29 cellular contexts compared by ENCODE assay signal in genomic region chr1:241607497-241607896, GRCh38. TPM values are rescaled to one million over a fixed set of nuclear protein-coding genes. Genes with fewer than 3 reads are reported as not detected.
DNase-seq lines count a peak whose midpoint lies in the region; ATAC-seq and TF ChIP-seq lines count a peak whose summit lies in the region.
"Had no signal": no experiment of that assay in that cellular context is flagged by ENCODE, and none has a peak within 500 bp of the region (broad histone marks: within the 10 kb centered on the region; RNA-seq: fewer than 3 reads in every experiment).

No MANE protein-coding gene starts in this region.

- peak; percentile 18 for TF ChIP-seq CTCF in activated CD8-positive, alpha-beta T cell treated with anti-CD3 and anti-CD28 coated beads for 36 hours (IDR thresholded peaks at IDR 0.05)
- TF ChIP-seq CTCF in Panc1 (IDR thresholded peaks at IDR 0.05), result no peak
- no peak for TF ChIP-seq CTCF in mammary epithelial cell (conservative IDR thresholded peaks at IDR 0.05 in 1 of 2, IDR thresholded peaks at IDR 0.05 in 1 of 2; ENCODE audit: extremely low read depth in 1 of 2, insufficient read depth in 1 of 2, low read depth in 1 of 2, low read length in 2 of 2)

- DNase-seq in activated CD8-positive, alpha-beta T cell treated with anti-CD3 and anti-CD28 coated beads for 36 hours, result no peak
- no peak for DNase-seq in activated CD8-positive, alpha-beta T cell treated with anti-CD3 and anti-CD28 coated beads, Interleukin-2, amount 10 ng/mL, durations not matched to agents 7 days and 5 days
- DNase-seq in Panc1 (ENCODE audit: low read depth, low spot score), result no peak
- DNase-seq in mammary epithelial cell, result no peak
- no peak for DNase-seq in naive B cell
- DNase-seq in right cardiac atrium, result no peak
- DNase-seq in T-helper 2 cell treated with Interferon-gamma antibody and Interleukin-4, amounts not matched to agents 5 μg/mL and 100 μg/mL, for 36 hours (ENCODE audit: low spot score), result no peak
- DNase-seq in H7, result no peak
- DNase-seq: ACHN; Caco-2; CD4-positive, CD25-positive, alpha-beta regulatory T cell; GDM1; GM23248; H9; HFFc6; KBM-7; MM.1S; NCI-H2029 treated with DMSO at 0.1 percent for 48 hours; NCI-H446 treated with DMSO at 0.1 percent for 48 hours; NCI-H526; NCI-H82; NK-92 treated with Interleukin-12 subunit alpha and Interleukin-12 subunit beta, amount 100 ng/mL, for 24 hours; Peyer's patch; SK-N-SH had no signal

- in situ Hi-C loops in Panc1 (cut with HindIII; ENCODE audit: low pct_unique_long_range_greater_than_20kb, low sequenced_read_pairs), result no loop called here
- in situ Hi-C loops in mammary epithelial cell (cut with MboI; ENCODE audit: low sequenced_read_pairs in 2 of 2), result no loop called here

- no peaks in the 10 kb centered on the region for H3K27me3 Mint-ChIP-seq in activated CD8-positive, alpha-beta T cell treated with anti-CD3 and anti-CD28 coated beads for 36 hours
- H3K27me3 Mint-ChIP-seq in activated CD8-positive, alpha-beta T cell treated with anti-CD3 and anti-CD28 coated beads, Interleukin-2, amount 10 ng/mL, durations not matched to agents 7 days and 5 days (ENCODE audit: low read depth), result no peaks in the 10 kb centered on the region
- H3K27me3 Mint-ChIP-seq in naive B cell, result no peaks in the 10 kb centered on the region
- H3K27me3 Mint-ChIP-seq in T-helper 2 cell treated with Interferon-gamma antibody and Interleukin-4, amounts not matched to agents 5 μg/mL and 100 μg/mL, for 36 hours (ENCODE audit: low read depth), result no peaks in the 10 kb centered on the region
- H3K27me3 Mint-ChIP-seq: CD4-positive, CD25-positive, alpha-beta regulatory T cell had no signal

- dilution Hi-C loops in mammary epithelial cell (cut with HindIII; ENCODE audit: low sequenced_read_pairs), result no loop called here

- H3K27ac ChIP-seq in Panc1 (ENCODE audit: low read length) (peak overlapping the region; percentile 93), mammary epithelial cell (ENCODE audit: insufficient read depth, low read depth, low read length) (peak overlapping the region; percentile 91), right cardiac atrium (ENCODE audit: low read length) (no peak overlapping the region)
- H3K27ac ChIP-seq: 22Rv1, GM23248, Peyer's patch had no signal

- peaks cover 7% of the 10 kb centered on the region for H3K36me3 Mint-ChIP-seq in activated CD8-positive, alpha-beta T cell treated with anti-CD3 and anti-CD28 coated beads for 36 hours (ENCODE audit: low read depth)
- H3K36me3 Mint-ChIP-seq in activated CD8-positive, alpha-beta T cell treated with anti-CD3 and anti-CD28 coated beads, Interleukin-2, amount 10 ng/mL, durations not matched to agents 7 days and 5 days (ENCODE audit: low read depth), result peaks cover 2% of the 10 kb centered on the region
- H3K36me3 Mint-ChIP-seq in naive B cell, result peaks cover 11 to 13% of the 10 kb centered on the region in 2 donors
- H3K36me3 Mint-ChIP-seq in T-helper 2 cell treated with Interferon-gamma antibody and Interleukin-4, amounts not matched to agents 5 μg/mL and 100 μg/mL, for 36 hours (ENCODE audit: low read depth), result peaks cover 3% of the 10 kb centered on the region

- peaks cover 3% of the 10 kb centered on the region for H3K4me1 Mint-ChIP-seq in activated CD8-positive, alpha-beta T cell treated with anti-CD3 and anti-CD28 coated beads for 36 hours (ENCODE audit: low read depth)
- H3K4me1 Mint-ChIP-seq in activated CD8-positive, alpha-beta T cell treated with anti-CD3 and anti-CD28 coated beads, Interleukin-2, amount 10 ng/mL, durations not matched to agents 7 days and 5 days (ENCODE audit: low read depth), result no peaks in the 10 kb centered on the region
- H3K4me1 Mint-ChIP-seq in naive B cell, result peaks cover 25 to 40% (median 32%) of the 10 kb centered on the region in 3 donors
- no peaks in the 10 kb centered on the region for H3K4me1 Mint-ChIP-seq in T-helper 2 cell treated with Interferon-gamma antibody and Interleukin-4, amounts not matched to agents 5 μg/mL and 100 μg/mL, for 36 hours (ENCODE audit: low read depth)
- H3K4me1 Mint-ChIP-seq: CD4-positive, CD25-positive, alpha-beta regulatory T cell; H9 had no signal

- no peak overlapping the region for H3K4me3 Mint-ChIP-seq in activated CD8-positive, alpha-beta T cell treated with anti-CD3 and anti-CD28 coated beads for 36 hours
- no peak overlapping the region for H3K4me3 Mint-ChIP-seq in activated CD8-positive, alpha-beta T cell treated with anti-CD3 and anti-CD28 coated beads, Interleukin-2, amount 10 ng/mL, durations not matched to agents 7 days and 5 days
- no peak overlapping the region for H3K4me3 Mint-ChIP-seq in naive B cell
- no peak overlapping the region for H3K4me3 Mint-ChIP-seq in T-helper 2 cell treated with Interferon-gamma antibody and Interleukin-4, amounts not matched to agents 5 μg/mL and 100 μg/mL, for 36 hours
- H3K4me3 Mint-ChIP-seq: CD4-positive, CD25-positive, alpha-beta regulatory T cell; H9 had no signal

- CTCF ChIA-PET in activated CD8-positive, alpha-beta T cell treated with anti-CD3 and anti-CD28 coated beads for 36 hours (lab: Charles Lee), result no interaction called here
- CTCF ChIA-PET in activated CD8-positive, alpha-beta T cell treated with anti-CD3 and anti-CD28 coated beads, Interleukin-2, amount 10 ng/mL, durations not matched to agents 7 days and 5 days (lab: Charles Lee), result no interaction called here
- CTCF ChIA-PET in Panc1 (lab: Charles Lee), result no interaction called here
- CTCF ChIA-PET in mammary epithelial cell (lab: Charles Lee; ENCODE audit: low non-redundant PET), result no interaction called here

- no peaks in the 10 kb centered on the region for H3K79me2 ChIP-seq in mammary epithelial cell (ENCODE audit: insufficient read depth, low read length)

- no peaks in the 10 kb centered on the region for H4K20me1 ChIP-seq in mammary epithelial cell (ENCODE audit: insufficient read depth, low read length)

- no peaks in the 10 kb centered on the region for H3K9me3 ChIP-seq in Panc1 (ENCODE audit: control insufficient read depth, insufficient read depth, low read depth, low read length)
- H3K9me3 ChIP-seq in mammary epithelial cell (replicated peaks; ENCODE audit: insufficient read depth, low read length), result no peaks in the 10 kb centered on the region
- no peaks in the 10 kb centered on the region for H3K9me3 ChIP-seq in right cardiac atrium (ENCODE audit: control insufficient read depth, low read length)
- H3K9me3 ChIP-seq: Caco-2, Peyer's patch, SK-N-SH had no signal

- H3K4me3 ChIP-seq in Panc1 (ENCODE audit: low read depth in 2 of 2, low read length in 2 of 2) (no peak overlapping the region), mammary epithelial cell (replicated peaks in 1 of 3; ENCODE audit: insufficient read depth in 1 of 3, low read depth in 2 of 3, low read length in 3 of 3) (no peak overlapping the region), right cardiac atrium (ENCODE audit: low read length) (no peak overlapping the region), H7 (ENCODE audit: insufficient read depth, low read depth, low read length) (no peak overlapping the region)
- H3K4me3 ChIP-seq: GM12878, GM23248, Peyer's patch had no signal

- BruUV-seq in Panc1 (replicated peaks; lab: Mats Ljungman, UMichigan), result no TSS peak
- BruUV-seq in mammary epithelial cell (replicated peaks; lab: Mats Ljungman, UMichigan), result no TSS peak

- H3K4me1 ChIP-seq in Panc1 (ENCODE audit: control insufficient read depth, insufficient read depth, low read length) (peaks cover 64% of the 10 kb centered on the region), mammary epithelial cell (ENCODE audit: insufficient read depth, low read length) (peaks cover 84% of the 10 kb centered on the region), right cardiac atrium (ENCODE audit: control insufficient read depth, insufficient read depth, low read length) (no peaks in the 10 kb centered on the region)

- no peaks in the 10 kb centered on the region for H3K36me3 ChIP-seq in Panc1 (ENCODE audit: control insufficient read depth, insufficient read depth, low read length)
- no peaks in the 10 kb centered on the region for H3K36me3 ChIP-seq in mammary epithelial cell (ENCODE audit: insufficient read depth, low read length)
- no peaks in the 10 kb centered on the region for H3K36me3 ChIP-seq in H7 (replicated peaks; ENCODE audit: control insufficient read depth, insufficient read depth, low read length)
- H3K36me3 ChIP-seq: Peyer's patch had no signal

- no peaks in the 10 kb centered on the region for H3K9me3 Mint-ChIP-seq in activated CD8-positive, alpha-beta T cell treated with anti-CD3 and anti-CD28 coated beads for 36 hours
- H3K9me3 Mint-ChIP-seq in activated CD8-positive, alpha-beta T cell treated with anti-CD3 and anti-CD28 coated beads, Interleukin-2, amount 10 ng/mL, durations not matched to agents 7 days and 5 days (ENCODE audit: insufficient read depth), result no peaks in the 10 kb centered on the region
- H3K9me3 Mint-ChIP-seq in naive B cell, result no peaks in the 10 kb centered on the region
- H3K9me3 Mint-ChIP-seq in T-helper 2 cell treated with Interferon-gamma antibody and Interleukin-4, amounts not matched to agents 5 μg/mL and 100 μg/mL, for 36 hours, result no peaks in the 10 kb centered on the region
- H3K9me3 Mint-ChIP-seq: CD4-positive, CD25-positive, alpha-beta regulatory T cell; H9; HFFc6 had no signal

- H3K27ac Mint-ChIP-seq in activated CD8-positive, alpha-beta T cell treated with anti-CD3 and anti-CD28 coated beads for 36 hours, result no peak overlapping the region
- H3K27ac Mint-ChIP-seq in activated CD8-positive, alpha-beta T cell treated with anti-CD3 and anti-CD28 coated beads, Interleukin-2, amount 10 ng/mL, durations not matched to agents 7 days and 5 days, result no peak overlapping the region
- peak overlapping the region in 5 of 6 donors; percentile 53 to 93 (median 85) for H3K27ac Mint-ChIP-seq in naive B cell
- no peak overlapping the region for H3K27ac Mint-ChIP-seq in T-helper 2 cell treated with Interferon-gamma antibody and Interleukin-4, amounts not matched to agents 5 μg/mL and 100 μg/mL, for 36 hours
- H3K27ac Mint-ChIP-seq: CD4-positive, CD25-positive, alpha-beta regulatory T cell; H9; HFFc6 had no signal

- no peak overlapping the region for H3K4me2 ChIP-seq in mammary epithelial cell (ENCODE audit: insufficient read depth, low read depth, low read length)

- H2AFZ ChIP-seq in mammary epithelial cell (ENCODE audit: low read depth, low read length), result no peak overlapping the region
- H2AFZ ChIP-seq: GM23248 had no signal

- intact Hi-C loops in activated CD8-positive, alpha-beta T cell treated with anti-CD3 and anti-CD28 coated beads for 36 hours (cut with micrococcal nuclease), result no loop called here
- intact Hi-C loops in Panc1 (cut with micrococcal nuclease; ENCODE audit: unreplicated experiment) (no loop called here), mammary epithelial cell (cut with micrococcal nuclease) (no loop called here), right cardiac atrium (cut with DNase I) (loop anchor here in 1 of 4 donors (10.0 kb wide), 1 partner anchor 237 kb away; the partner anchor contains the start of gene EXO1)

- no peak for ATAC-seq in activated CD8-positive, alpha-beta T cell treated with anti-CD3 and anti-CD28 coated beads for 36 hours
- no peak for ATAC-seq in activated CD8-positive, alpha-beta T cell treated with anti-CD3 and anti-CD28 coated beads, Interleukin-2, amount 10 ng/mL, durations not matched to agents 7 days and 5 days
- ATAC-seq in Panc1, result no peak
- no peak for ATAC-seq in naive B cell (ENCODE audit: low read depth in 2 of 2)
- no peak for ATAC-seq in right cardiac atrium
- ATAC-seq: GM12878 had no signal

- H3K27me3 ChIP-seq in Panc1 (ENCODE audit: control insufficient read depth, insufficient read depth, low read length) (no peaks in the 10 kb centered on the region), mammary epithelial cell (ENCODE audit: insufficient read depth, low read length) (no peaks in the 10 kb centered on the region), right cardiac atrium (ENCODE audit: control insufficient read depth, insufficient read depth) (no peaks in the 10 kb centered on the region), H7 (ENCODE audit: control insufficient read depth, insufficient read depth, low read length) (no peaks in the 10 kb centered on the region)
- H3K27me3 ChIP-seq: Peyer's patch had no signal

- no peak overlapping the region for H3K9ac ChIP-seq in mammary epithelial cell (ENCODE audit: insufficient read depth, low read length)
- H3K9ac ChIP-seq: GM23248, SK-N-SH had no signal

- POLR2A ChIA-PET in activated CD8-positive, alpha-beta T cell treated with anti-CD3 and anti-CD28 coated beads for 36 hours (lab: Charles Lee), result no interaction called here
- POLR2A ChIA-PET in activated CD8-positive, alpha-beta T cell treated with anti-CD3 and anti-CD28 coated beads, Interleukin-2, amount 10 ng/mL, durations not matched to agents 7 days and 5 days (lab: Charles Lee), result interaction anchor here (0.7 kb wide), 1 partner anchor 742 kb away, joined by 3 read pairs; no protein-coding TSS in a partner anchor
- POLR2A ChIA-PET in Panc1 (lab: Charles Lee), result no interaction called here

RNA-seq across cellular contexts. Expression of gene CHML, which starts 32.7 kb away (rescaled TPM):
- 10 to 100 TPM; 20.3 to 24.7 TPM for total RNA-seq in activated CD8-positive, alpha-beta T cell treated with anti-CD3 and anti-CD28 coated beads for 36 hours
- 10 to 100 TPM; 18.2 to 18.7 TPM for total RNA-seq in activated CD8-positive, alpha-beta T cell treated with anti-CD3 and anti-CD28 coated beads, Interleukin-2, amount 10 ng/mL, durations not matched to agents 7 days and 5 days
- total RNA-seq in Panc1 (2021; ENCODE audit: unreplicated experiment), result 19.3 TPM
- polyA plus RNA-seq in Panc1 (2012; ENCODE audit: insufficient read length), result 13.6 TPM
- 10 to 100 TPM; 15.0 to 25.3 TPM for total RNA-seq in mammary epithelial cell
- 5.9 TPM for polyA plus RNA-seq in mammary epithelial cell
- 11.3 TPM for polyA minus RNA-seq in mammary epithelial cell
- 10 to 100 TPM in 5 of 6 donors, 1 to 10 TPM in 1; 6.5 to 17.3 (median 15.5) TPM for polyA plus RNA-seq in naive B cell (ENCODE audit: low read depth in 6 of 6)
- total RNA-seq in right cardiac atrium, result 1 to 10 TPM; 4.1 to 7.8 (median 4.7) TPM
- 1.1 TPM for polyA plus RNA-seq in right cardiac atrium
- 30.4 and 47.0 TPM in 2 replicates for total RNA-seq in H7 (2014; rRNA removed; shearing (Covaris generic))

RNA-seq across cellular contexts. Expression of gene OPN3, which starts 32.7 kb away (rescaled TPM):
- 10 to 100 TPM in 1 of 2 experiments, 1 to 10 TPM in 1; 9.9 to 11.8 TPM for total RNA-seq in activated CD8-positive, alpha-beta T cell treated with anti-CD3 and anti-CD28 coated beads for 36 hours
- 10 to 100 TPM; 15.2 to 15.9 TPM for total RNA-seq in activated CD8-positive, alpha-beta T cell treated with anti-CD3 and anti-CD28 coated beads, Interleukin-2, amount 10 ng/mL, durations not matched to agents 7 days and 5 days
- total RNA-seq in Panc1 (2021; ENCODE audit: unreplicated experiment) (34.0 TPM), mammary epithelial cell (10 to 100 TPM; 21.3 to 36.5 TPM), right cardiac atrium (1 to 10 TPM; 4.4 to 8.2 (median 7.0) TPM)
- 53.0 TPM for polyA plus RNA-seq in Panc1 (2012; ENCODE audit: insufficient read length)
- polyA plus RNA-seq in mammary epithelial cell (28.1 TPM), naive B cell (ENCODE audit: low read depth in 6 of 6) (100 to 1,000 TPM; 137 to 271 (median 167) TPM), right cardiac atrium (7.2 TPM)
- polyA minus RNA-seq in mammary epithelial cell, result 14.9 TPM
- total RNA-seq in H7 (2014; rRNA removed; shearing (Covaris generic)), result 55.3 and 63.5 TPM in 2 replicates

RNA-seq across cellular contexts. Expression of gene WDR64, which starts 44.6 kb away (rescaled TPM):
- not detected for total RNA-seq in activated CD8-positive, alpha-beta T cell treated with anti-CD3 and anti-CD28 coated beads for 36 hours
- total RNA-seq in activated CD8-positive, alpha-beta T cell treated with anti-CD3 and anti-CD28 coated beads, Interleukin-2, amount 10 ng/mL, durations not matched to agents 7 days and 5 days, result under 1 TPM; 0.21 to 0.31 TPM
- total RNA-seq in Panc1 (2021; ENCODE audit: unreplicated experiment) (not detected), mammary epithelial cell (not detected), right cardiac atrium (under 1 TPM in 2 of 4 donors, not detected in 2; 0.29 to 0.54 TPM)
- polyA plus RNA-seq in Panc1 (2012; ENCODE audit: insufficient read length), result not detected
- polyA plus RNA-seq in mammary epithelial cell (not detected), naive B cell (ENCODE audit: low read depth in 6 of 6) (under 1 TPM in 2 of 6 donors, not detected in 4; 0.14 to 0.41 TPM), right cardiac atrium (not detected)
- not detected for polyA minus RNA-seq in mammary epithelial cell
- total RNA-seq in H7 (2014; rRNA removed; shearing (Covaris generic)), result not detected in 2 replicates
- total RNA-seq: Caco-2; CD4-positive, CD25-positive, alpha-beta regulatory T cell; GM12878; GM23248; H9; HFFc6; HT1080; LHCN-M2; Peyer's patch had no signal
- polyA plus RNA-seq: BJ, GM23248, SK-N-SH had no signal

Comparison
In these comparisons a context has a peak if more than half of its experiments do, and no peak if none do; other contexts are left out.
1. H3K27ac Mint-ChIP-seq: peak in naive B cell (5 of 6); none in activated CD8-positive, alpha-beta T cell treated with anti-CD3 and anti-CD28 coated beads for 36 hours (single experiment), activated CD8-positive, alpha-beta T cell treated with anti-CD3 and anti-CD28 coated beads, Interleukin-2, amount 10 ng/mL, durations not matched to agents 7 days and 5 days (single experiment) and T-helper 2 cell treated with Interferon-gamma antibody and Interleukin-4, amounts not matched to agents 5 μg/mL and 100 μg/mL, for 36 hours (single experiment).